In genomic region chr7:47570649-47571050, GRCh38 we compare ENCODE assay signal across 11 cellular contexts. TPM values are rescaled to one million over a fixed set of nuclear protein-coding genes. Genes with fewer than 3 reads are reported as not detected.
DNase-seq lines count a peak whose midpoint lies in the region; ATAC-seq and TF ChIP-seq lines count a peak whose summit lies in the region.
"Had no signal": no experiment of that assay in that cellular context is flagged by ENCODE, and none has a peak within 500 bp of the region (broad histone marks: within the 10 kb centered on the region; RNA-seq: fewer than 3 reads in every experiment).

No MANE protein-coding gene starts in this region.

- H3K36me3 ChIP-seq in parathyroid adenoma (ENCODE audit: control insufficient read depth, insufficient read depth, low read length) = no peaks in the 10 kb centered on the region

- intact Hi-C loops in Right ventricle myocardium inferior (cut with DNase I) = loop anchor here (5.0 to 10.0 kb wide), 2 partner anchors 128 to 244 kb away; no protein-coding TSS in a partner anchor
- intact Hi-C loops in cardiac septum (cut with DNase I) = loop anchor here (5.0 to 10.0 kb wide), 2 partner anchors 118 to 306 kb away; no protein-coding TSS in a partner anchor
- intact Hi-C loops in head of caudate nucleus (cut with DNase I) = no loop called here

- H2AFZ ChIP-seq in parathyroid adenoma = peak overlapping the region; percentile 94

- H3K4me1 ChIP-seq in parathyroid adenoma = peaks cover 21% of the 10 kb centered on the region

- peaks cover 12% of the 10 kb centered on the region for H3K79me2 ChIP-seq in parathyroid adenoma

- no peak for DNase-seq in Right ventricle myocardium inferior (ENCODE audit: missing footprints)
- DNase-seq in cardiac septum (ENCODE audit: low spot score) = no peak
- DNase-seq in fibroblast of villous mesenchyme (ENCODE audit: low read depth) = peak; percentile 91
- DNase-seq in head of caudate nucleus = no peak
- no peak for DNase-seq in epidermal melanocyte (ENCODE audit: insufficient read length, low spot score)
- DNase-seq: effector memory CD4-positive, alpha-beta T cell; NCI-H1436; stimulated activated CD4-positive, alpha-beta T cell treated with anti-CD3 and anti-CD28 coated beads, Interleukin-4, amount 100 ng/mL, for 24 hours had no signal

- H3K9ac ChIP-seq in parathyroid adenoma = no peak overlapping the region

- no peaks in the 10 kb centered on the region for H3K27me3 ChIP-seq in parathyroid adenoma (ENCODE audit: control insufficient read depth, insufficient read depth, low read length)

- peak overlapping the region; percentile 5 for H3K4me2 ChIP-seq in parathyroid adenoma (ENCODE audit: low read length)

- ATAC-seq in Right ventricle myocardium inferior = peak; percentile 80
- no peak for ATAC-seq in HG02678 (IDR thresholded peaks at IDR 0.05; ENCODE audit: unreplicated experiment)
- ATAC-seq in HG03135 (IDR thresholded peaks at IDR 0.05; ENCODE audit: unreplicated experiment) = no peak

- H3K4me3 ChIP-seq in fibroblast of villous mesenchyme (ENCODE audit: low read depth, low read length) = no peak overlapping the region
- H3K4me3 ChIP-seq in parathyroid adenoma (ENCODE audit: low read depth, low read length) = no peak overlapping the region

- no peaks in the 10 kb centered on the region for H3K9me3 ChIP-seq in parathyroid adenoma (ENCODE audit: control insufficient read depth, low read length)

- peak overlapping the region; percentile 63 for H3K27ac ChIP-seq in parathyroid adenoma

- no peak for TF ChIP-seq CTCF in fibroblast of villous mesenchyme (IDR thresholded peaks at IDR 0.05; ENCODE audit: insufficient read depth, low read depth, low read length)
- TF ChIP-seq CTCF in parathyroid adenoma (IDR thresholded peaks at IDR 0.05) = no peak

RNA-seq across cellular contexts. Expression of gene TNS3, which starts 11.3 kb away (rescaled TPM):
- total RNA-seq in Right ventricle myocardium inferior (44.8 TPM), cardiac septum (29.0 TPM), fibroblast of villous mesenchyme (120 and 202 TPM in 2 replicates)
